In the genomic region with DNA sequence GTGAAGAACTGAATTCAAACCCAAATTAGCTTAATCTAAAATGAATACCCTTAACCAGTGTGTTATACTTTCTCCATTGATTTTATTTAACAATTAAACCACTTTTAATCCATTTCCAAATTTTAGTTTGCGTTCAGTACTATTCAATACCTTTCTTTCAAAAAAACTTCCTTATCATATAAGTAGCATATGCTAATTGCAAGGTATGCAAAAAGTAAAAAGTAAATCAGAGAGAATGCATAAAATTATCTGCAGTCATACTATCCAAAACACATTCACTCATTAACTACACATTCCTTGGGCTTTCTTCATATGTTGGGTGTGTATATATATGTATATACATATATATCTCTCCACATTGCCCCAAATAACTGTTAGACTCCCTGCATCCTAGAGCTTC, we compare ENCODE assay signal across 33 cellular contexts.
"Had no signal": no experiment of that assay in that cellular context is flagged by ENCODE, and none has a peak within 500 bp of the region (broad histone marks: within the 10 kb centered on the region; RNA-seq: fewer than 3 reads in every experiment).

No MANE protein-coding gene starts in this region.

- H3K9me3 ChIP-seq: adrenal gland, ascending aorta, body of pancreas, breast epithelium had no signal

- H3K4me1 ChIP-seq: adrenal gland, ascending aorta, body of pancreas, breast epithelium had no signal

- FAIRE-seq: astrocyte, bronchial epithelial cell had no signal

- DNase-seq: activated effector memory CD4-positive, alpha-beta T cell treated with anti-CD3 and anti-CD28 coated beads, Interleukin-2, amount 50 U/mL, for 16 hours; activated effector memory CD4-positive, alpha-beta T cell treated with Interleukin-2 at 50 U/mL for 16 hours; activated gamma-delta T cell; activated gamma-delta T cell treated with Interleukin-2 at 50 U/mL for 16 hours; activated naive CD4-positive, alpha-beta T cell; activated naive CD4-positive, alpha-beta T cell treated with anti-CD3 and anti-CD28 coated beads for 36 hours; activated naive CD4-positive, alpha-beta T cell treated with anti-CD3 and anti-CD28 coated beads, Interleukin-2, amount 10 ng/mL, durations not matched to agents 7 days and 5 days; activated naive CD4-positive, alpha-beta T cell treated with anti-CD3 and anti-CD28 coated beads, Interleukin-2, amount 50 U/mL, for 16 hours; activated naive CD4-positive, alpha-beta T cell treated with Interleukin-2 at 50 U/mL for 16 hours; activated naive CD8-positive, alpha-beta T cell treated with anti-CD3 and anti-CD28 coated beads for 36 hours; activated naive CD8-positive, alpha-beta T cell treated with anti-CD3 and anti-CD28 coated beads, Interleukin-2, amount 10 ng/mL, durations not matched to agents 7 days and 5 days; activated naive CD8-positive, alpha-beta T cell treated with anti-CD3 and anti-CD28 coated beads, Interleukin-2, amount 50 U/mL, for 24 hours; activated T-cell treated with anti-CD3 and anti-CD28 coated beads, Interleukin-2, amount 50 U/mL, for 24 hours; activated T-cell treated with anti-CD3 and anti-CD28 coated beads, Interleukin-2, amount 50 U/mL, for 4 hours; activated T-cell treated with anti-CD3 and anti-CD28 coated beads, Interleukin-2, amount 50 U/mL, for 48 hours; activated T-cell treated with anti-CD3 and anti-CD28 coated beads, Interleukin-2, amount 50 U/mL, for 72 hours; adrenal gland; amniotic stem cell; amygdala; anterior cingulate cortex; aorta; body of pancreas; brain microvascular endothelial cell; caudate nucleus; central memory CD4-positive, alpha-beta T cell; cerebellar nuclear complex had no signal

- ATAC-seq: activated naive CD4-positive, alpha-beta T cell treated with anti-CD3 and anti-CD28 coated beads, Interleukin-2, amount 50 U/mL, for 72 hours; activated naive CD8-positive, alpha-beta T cell treated with anti-CD3 and anti-CD28 coated beads, Interleukin-2, amount 50 U/mL, for 24 hours; activated T-cell treated with anti-CD3 and anti-CD28 coated beads, Interleukin-2, amount 50 U/mL, for 4 hours; activated T-cell treated with anti-CD3 and anti-CD28 coated beads, Interleukin-2, amount 50 U/mL, for 72 hours; activated T-helper 17 cell treated with anti-CD3 and anti-CD28 coated beads, Interleukin-2, amount 50 U/mL, for 72 hours; body of pancreas had no signal

- H3K36me3 ChIP-seq: adrenal gland, ascending aorta, brain microvascular endothelial cell, breast epithelium, cardiac muscle cell had no signal

- H3K4me3 ChIP-seq: adrenal gland, ascending aorta, body of pancreas, breast epithelium, cardiac muscle cell had no signal

- H3K27me3 ChIP-seq: adrenal gland, ascending aorta, body of pancreas, brain microvascular endothelial cell, breast epithelium, cardiac muscle cell had no signal

- H3K27ac ChIP-seq: adrenal gland, ascending aorta, body of pancreas, brain microvascular endothelial cell, breast epithelium, cardiac muscle cell had no signal
